In the genomic region with DNA sequence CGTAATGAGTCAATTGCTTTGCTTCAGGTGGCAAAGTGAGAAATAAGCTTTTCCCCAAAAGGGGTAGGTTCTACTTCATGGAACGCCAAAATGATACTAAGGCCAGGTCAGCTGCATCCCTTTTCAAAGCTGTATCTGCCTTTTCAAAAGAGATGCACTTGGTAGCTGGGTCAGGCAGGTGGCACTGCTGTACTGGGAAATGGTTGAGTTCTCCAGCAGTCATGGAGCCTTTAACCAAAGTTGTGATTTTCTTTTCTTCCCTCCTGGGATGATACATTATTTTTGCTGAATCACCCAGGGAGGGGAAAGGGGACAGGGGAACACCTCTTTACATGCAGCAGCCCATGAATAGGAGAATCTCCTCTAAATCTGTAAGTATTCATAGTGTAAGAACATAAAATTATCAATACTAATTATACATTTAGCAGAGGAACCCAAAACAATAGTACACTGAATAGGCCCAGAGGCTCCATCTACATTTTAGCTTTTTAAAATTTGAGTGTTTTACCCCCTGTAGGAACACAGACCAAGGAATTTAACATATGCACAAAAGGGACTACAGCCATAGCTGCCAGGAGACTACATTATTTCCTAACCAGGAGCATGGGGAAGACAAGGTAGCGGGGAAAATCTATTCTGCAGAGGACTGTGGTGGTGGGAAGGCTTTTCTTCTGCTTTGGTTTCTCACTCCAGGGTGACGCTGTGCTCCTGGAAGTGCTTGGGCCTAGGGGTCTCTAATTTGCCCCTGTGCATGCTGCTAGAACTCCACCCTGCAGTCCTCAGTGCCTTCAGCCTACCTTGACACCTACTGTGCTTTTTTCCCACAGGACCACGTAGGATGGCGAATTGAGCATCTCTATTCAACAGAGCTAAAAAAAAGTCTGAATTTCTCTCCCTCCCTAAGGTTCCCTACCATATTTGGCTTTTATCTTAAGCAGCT, we compare ENCODE assay signal across 7 cellular contexts. TPM values are rescaled to one million over a fixed set of nuclear protein-coding genes. Genes with fewer than 3 reads are reported as not detected.
DNase-seq lines count a peak whose midpoint lies in the region; ATAC-seq, FAIRE-seq and TF ChIP-seq lines count a peak whose summit lies in the region.

No MANE protein-coding gene starts in this region.

- H3K9me3 Mint-ChIP-seq in activated naive CD4-positive, alpha-beta T cell treated with anti-CD3 and anti-CD28 coated beads, Interleukin-2, amount 50 U/mL, for 72 hours: no peaks in the 10 kb centered on the region
- peaks cover 2% of the 10 kb centered on the region for H3K9me3 Mint-ChIP-seq in glutamatergic neuron (ENCODE audit: unreplicated experiment)

- DNase-seq in GM12864 (ENCODE audit: low read depth) (peak; percentile 3), RPMI8226 (peak; percentile 68), glutamatergic neuron (peak; percentile 55), pancreas (peak in 5 of 6 donors; percentile 37 to 60 (median 41))
- DNase-seq in activated naive CD4-positive, alpha-beta T cell treated with anti-CD3 and anti-CD28 coated beads, Interleukin-2, amount 50 U/mL, for 72 hours (ENCODE audit: low spot score in 2 of 2): peak in 1 of 2 donors; percentile 19

- H3K4me1 ChIP-seq in HUES48 (ENCODE audit: control insufficient read depth, insufficient read depth, low read length): peaks cover 22% of the 10 kb centered on the region
- no peaks in the 10 kb centered on the region for H3K4me1 ChIP-seq in pancreas

- peaks cover 1% of the 10 kb centered on the region for H3K27me3 Mint-ChIP-seq in glutamatergic neuron (ENCODE audit: unreplicated experiment)

- H3K27me3 ChIP-seq in HUES48 (ENCODE audit: control insufficient read depth, insufficient read depth, low read length) (no peaks in the 10 kb centered on the region), pancreas (no peaks in the 10 kb centered on the region)

- H3K36me3 ChIP-seq in HUES48 (ENCODE audit: control insufficient read depth, insufficient read depth, low read length) (peaks cover 2% of the 10 kb centered on the region; the same call in 1 of the 2 replicates), pancreas (no peaks in the 10 kb centered on the region)

- no peak overlapping the region for H3K9ac ChIP-seq in HUES48 (ENCODE audit: low read depth, low read length)

- no peak for FAIRE-seq in pancreas (lab: Jason Lieb, UNC)

- H3K4me3 Mint-ChIP-seq in glutamatergic neuron (ENCODE audit: unreplicated experiment): no peak overlapping the region

- H3K9me3 ChIP-seq in HUES48 (ENCODE audit: control insufficient read depth, insufficient read depth, low read length) (no peaks in the 10 kb centered on the region), pancreas (no peaks in the 10 kb centered on the region)

- peak overlapping the region in 1 of 2 donors; percentile 21 for H3K27ac Mint-ChIP-seq in activated naive CD4-positive, alpha-beta T cell treated with anti-CD3 and anti-CD28 coated beads, Interleukin-2, amount 50 U/mL, for 72 hours
- H3K27ac Mint-ChIP-seq in glutamatergic neuron (ENCODE audit: unreplicated experiment): no peak overlapping the region

- peak; percentile 70 to 79 for ATAC-seq in activated naive CD4-positive, alpha-beta T cell treated with anti-CD3 and anti-CD28 coated beads, Interleukin-2, amount 50 U/mL, for 72 hours
- ATAC-seq in pancreas (peak; percentile 88 to 99 (median 98)), HG03097 (IDR thresholded peaks at IDR 0.05; ENCODE audit: low FRiP score, unreplicated experiment) (no peak)

- H3K27ac ChIP-seq in HUES48 (ENCODE audit: low read depth, low read length): peak overlapping the region; percentile 67
- no peak overlapping the region for H3K27ac ChIP-seq in pancreas

- TF ChIP-seq CTCF in GM12864 (IDR thresholded peaks at IDR 0.05; ENCODE audit: low read depth, low read length, missing control alignments) (peak; percentile 76), glutamatergic neuron (IDR thresholded peaks at IDR 0.05; ENCODE audit: partially characterized antibody, unreplicated experiment) (peak; percentile 46), pancreas (IDR thresholded peaks at IDR 0.05) (peak in 3 of 4 donors; percentile 40 to 50 (median 46))

- H3K4me3 ChIP-seq in GM12864 (ENCODE audit: low read depth, low read length) (no peak overlapping the region), HUES48 (ENCODE audit: low read depth, low read length) (no peak overlapping the region), pancreas (no peak overlapping the region)

- no peaks in the 10 kb centered on the region for H3K36me3 Mint-ChIP-seq in activated naive CD4-positive, alpha-beta T cell treated with anti-CD3 and anti-CD28 coated beads, Interleukin-2, amount 50 U/mL, for 72 hours
- no peaks in the 10 kb centered on the region for H3K36me3 Mint-ChIP-seq in glutamatergic neuron (ENCODE audit: unreplicated experiment)

- 73 to 79% methylated on average over 6 of the region's 6 CpGs for WGBS in pancreas, 2 donors

- peaks cover 6% of the 10 kb centered on the region for H3K4me1 Mint-ChIP-seq in glutamatergic neuron (ENCODE audit: low read depth, unreplicated experiment)

- intact Hi-C loops in pancreas (cut with DNase I): loop anchor here in 1 of 3 donors (5.0 to 10.0 kb wide), 2 partner anchors 264 to 411 kb away; no protein-coding TSS in a partner anchor

RNA-seq across cellular contexts. Expression of a gene that starts 6.4 kb away (rescaled TPM):
- total RNA-seq in activated naive CD4-positive, alpha-beta T cell treated with anti-CD3 and anti-CD28 coated beads, Interleukin-2, amount 50 U/mL, for 72 hours: not detected
- total RNA-seq in glutamatergic neuron (ENCODE audit: unreplicated experiment) (not detected), pancreas (not detected)
- under 1 TPM in 1 of 2 donors, not detected in 1; 0.12 TPM for polyA plus RNA-seq in pancreas
